8 cellular contexts compared by ENCODE assay signal in genomic region chr17:56786989-56787482, GRCh38. TPM values are rescaled to one million over a fixed set of nuclear protein-coding genes. Genes with fewer than 3 reads are reported as not detected.
DNase-seq lines count a peak whose midpoint lies in the region; ATAC-seq and TF ChIP-seq lines count a peak whose summit lies in the region.

No MANE protein-coding gene starts in this region.

- peaks cover 1 to 18% (median 10%) of the 10 kb centered on the region in 4 donors for H3K4me1 Mint-ChIP-seq in naive thymus-derived CD8-positive, alpha-beta T cell

- no peaks in the 10 kb centered on the region for H3K27me3 ChIP-seq in SK-N-SH (ENCODE audit: insufficient read depth)
- peaks cover 10% of the 10 kb centered on the region for H3K27me3 ChIP-seq in adrenal gland

- H3K9me2 ChIP-seq in SK-N-SH: no peaks in the 10 kb centered on the region

- no peaks in the 10 kb centered on the region for H3K36me3 ChIP-seq in SK-N-SH (replicated peaks in 1 of 2; ENCODE audit: control insufficient read depth in 1 of 2, insufficient read depth in 2 of 2, low read length in 1 of 2)
- H3K36me3 ChIP-seq in adrenal gland (replicated peaks in 1 of 2): no peaks in the 10 kb centered on the region

- peaks cover 0 to 2% (median 0%) of the 10 kb centered on the region in 5 donors for H3K27me3 Mint-ChIP-seq in naive thymus-derived CD8-positive, alpha-beta T cell

- 19% methylated on average over 7 of the region's 7 CpGs for WGBS in SK-N-SH (ENCODE audit: low lambda C conversion rate)
- WGBS in adrenal gland, 4 donors: 22 to 36% (median 34%) methylated on average over 7 of the region's 7 CpGs

- H3K27ac Mint-ChIP-seq in naive thymus-derived CD8-positive, alpha-beta T cell: peak overlapping the region in 4 of 10 donors; percentile 41 to 86 (median 66)

- H3K4me3 Mint-ChIP-seq in naive thymus-derived CD8-positive, alpha-beta T cell: peak overlapping the region in 4 of 10 donors; percentile 7 to 53 (median 20)

- DNase-seq in activated T-cell treated with anti-CD3 and anti-CD28 coated beads for 1 hour (ENCODE audit: low read depth) (peak; percentile 17), SK-N-SH (no peak), adrenal gland (peak in 6 of 7 donors; percentile 57 to 80 (median 74)), GM10248 (ENCODE audit: extremely low spot score) (no peak), cerebellar cortex (ENCODE audit: low spot score) (no peak)
- DNase-seq in activated T-cell treated with anti-CD3 and anti-CD28 coated beads, Interleukin-2, amount 50 U/mL, for 1 hour: no peak
- DNase-seq in naive thymus-derived CD8-positive, alpha-beta T cell: peak in 1 of 10 donors; percentile 8

- H3K4me3 ChIP-seq in SK-N-SH (ENCODE audit: low read depth in 2 of 2, low read length in 1 of 2): 0 out of 4 replicates have a peak overlapping the region, but pooled peaks of 1 of the 2 experiments have one; percentile 9
- H3K4me3 ChIP-seq in adrenal gland: no peak overlapping the region

- no peak overlapping the region for H3K9ac ChIP-seq in SK-N-SH

- peaks cover 4 to 7% of the 10 kb centered on the region in 2 experiments; a peak in 2 of 4 replicates for H3K4me1 ChIP-seq in SK-N-SH (ENCODE audit: control insufficient read depth in 1 of 2, insufficient read depth in 2 of 2, low read depth in 1 of 2, low read length in 1 of 2)
- H3K4me1 ChIP-seq in adrenal gland (replicated peaks in 1 of 2): no peaks in the 10 kb centered on the region

- no peak for TF ChIP-seq CTCF in SK-N-SH (IDR thresholded peaks at IDR 0.05)
- TF ChIP-seq CTCF in adrenal gland (IDR thresholded peaks at IDR 0.05): no peak
- TF ChIP-seq CTCF in GM10248 (IDR thresholded peaks at IDR 0.05; ENCODE audit: control extremely low read depth, extremely low read depth, low read depth, missing control alignments): no peak

- peak; percentile 40 to 97; a peak in 2 of 4 replicates for TF ChIP-seq EP300 in SK-N-SH (IDR thresholded peaks at IDR 0.05; ENCODE audit: borderline replicate concordance in 1 of 2, low read depth in 1 of 2, low read length in 1 of 2)

- no peak for TF ChIP-seq RAD21 in SK-N-SH (IDR thresholded peaks at IDR 0.05; ENCODE audit: low read length)

- POLR2A ChIA-PET in SK-N-SH (lab: Yijun Ruan, JAX): no interaction called here
- POLR2A ChIA-PET in naive thymus-derived CD8-positive, alpha-beta T cell (lab: Charles Lee): interaction anchor here (1.0 to 3.4 kb wide), 2 partner anchors 71 to 193 kb away, joined by 3 to 8 read pairs; partner anchors contain the start of gene NOG
- POLR2A ChIA-PET in GM10248 (lab: Yijun Ruan, JAX): no interaction called here

- H3K9me3 ChIP-seq in SK-N-SH (no peaks in the 10 kb centered on the region), adrenal gland (replicated peaks in 1 of 3) (no peaks in the 10 kb centered on the region)

- intact Hi-C loops in adrenal gland (cut with DNase I): no loop called here

- H3K9me3 Mint-ChIP-seq in naive thymus-derived CD8-positive, alpha-beta T cell: peaks cover 0 to 4% (median 0%) of the 10 kb centered on the region in 9 donors

- peak; percentile 69 for ATAC-seq in HG03139 (IDR thresholded peaks at IDR 0.05; ENCODE audit: unreplicated experiment)
- peak; percentile 43 to 78 for ATAC-seq in naive thymus-derived CD8-positive, alpha-beta T cell

- CTCF ChIA-PET in SK-N-SH (lab: Yijun Ruan, JAX): interaction anchor here (0.6 to 0.7 kb wide), 2 partner anchors 13 to 96 kb away, joined by 3 read pairs; no protein-coding TSS in a partner anchor
- CTCF ChIA-PET in GM10248 (lab: Yijun Ruan, JAX): interaction anchor here (2.4 kb wide), 1 partner anchor 71 kb away, joined by 8 read pairs; no protein-coding TSS in a partner anchor

- no peak overlapping the region for H2AFZ ChIP-seq in SK-N-SH (ENCODE audit: low read depth)

- no peaks in the 10 kb centered on the region for H4K20me1 ChIP-seq in SK-N-SH (ENCODE audit: insufficient read depth)

- peaks cover 8% of the 10 kb centered on the region for H3F3A ChIP-seq in SK-N-SH (replicated peaks; ENCODE audit: insufficient read depth)

- TF ChIP-seq POLR2A in adrenal gland (IDR thresholded peaks at IDR 0.05): no peak

- no peaks in the 10 kb centered on the region for H3K79me2 ChIP-seq in SK-N-SH (ENCODE audit: insufficient read depth)

- peaks cover under 1 to 9% (median 1%) of the 10 kb centered on the region in 3 donors for H3K36me3 Mint-ChIP-seq in naive thymus-derived CD8-positive, alpha-beta T cell

- H3K27ac ChIP-seq in SK-N-SH (ENCODE audit: low read depth in 2 of 2, low read length in 1 of 2): peak overlapping the region in 1 of 2 experiments; percentile 43; a peak in 2 of 4 replicates
- H3K27ac ChIP-seq in adrenal gland: peak overlapping the region in 1 of 5 donors; percentile 63

- H3K4me2 ChIP-seq in SK-N-SH: peak overlapping the region; percentile 49

TF ChIP-seq in SK-N-SH, 30 proteins besides CTCF, POLR2A, EP300 and RAD21 (continues in another document):
- TF ChIP-seq RFX5 (IDR thresholded peaks at IDR 0.05; ENCODE audit: low read length): no peak
- TF ChIP-seq MEF2A (IDR thresholded peaks at IDR 0.05; ENCODE audit: borderline replicate concordance, low read depth): peak; percentile 93
- no peak for TF ChIP-seq EZH2phosphoT487 (IDR thresholded peaks at IDR 0.05; ENCODE audit: borderline replicate concordance, low read depth)
- TF ChIP-seq JUND (IDR thresholded peaks at IDR 0.05): peak; percentile 99
- peak; percentile 57 for TF ChIP-seq REST (IDR thresholded peaks at IDR 0.05; ENCODE audit: low read depth, low read length)
- TF ChIP-seq FOXM1 (IDR thresholded peaks at IDR 0.05; ENCODE audit: low read depth): peak; percentile 64; the same call in 1 of the 2 replicates
- TF ChIP-seq FOXJ3 (CRISPR knock-in tag; IDR thresholded peaks at IDR 0.05): no peak
- peak; percentile 98 for TF ChIP-seq PBX3 (IDR thresholded peaks at IDR 0.05)
- TF ChIP-seq TCF12 (IDR thresholded peaks at IDR 0.05): peak; percentile 98
- no peak for TF ChIP-seq USF2 (IDR thresholded peaks at IDR 0.05; ENCODE audit: borderline replicate concordance, low read depth, low read length)

RNA-seq across cellular contexts. Expression of gene C17orf67, which starts 46.7 kb away (rescaled TPM):
- 1.6 and 1.7 TPM in 2 replicates for polyA plus RNA-seq in SK-N-SH (2012; rRNA removed)
- polyA plus RNA-seq in SK-N-SH (2012; cell fraction: cytosol; rRNA removed): 1.6 and 1.9 TPM in 2 replicates
- 3.7 and 5.1 TPM in 2 replicates for polyA plus RNA-seq in SK-N-SH (2012; cell fraction: nucleus; rRNA removed)
- total RNA-seq in adrenal gland: under 1 TPM in 6 of 8 donors, not detected in 2; 0.37 to 0.92 (median 0.56) TPM
- 1 to 10 TPM in 2 of 3 donors, under 1 TPM in 1; 0.29 to 3.3 (median 1.9) TPM for polyA plus RNA-seq in adrenal gland
- 1 to 10 TPM; 8.0 to 9.5 TPM for total RNA-seq in naive thymus-derived CD8-positive, alpha-beta T cell
- 1 to 10 TPM; 1.5 to 2.2 (median 1.6) TPM for polyA plus RNA-seq in naive thymus-derived CD8-positive, alpha-beta T cell

RNA-seq across cellular contexts. Expression of gene DGKE, which starts 46.9 kb away (rescaled TPM):
- polyA plus RNA-seq in SK-N-SH (2012; rRNA removed) (2.4 and 2.8 TPM in 2 replicates), adrenal gland (1 to 10 TPM; 1.7 to 5.1 (median 1.9) TPM)
- 1.9 and 2.0 TPM in 2 replicates for polyA plus RNA-seq in SK-N-SH (2012; cell fraction: cytosol; rRNA removed)
- 13.8 and 15.7 TPM in 2 replicates for polyA plus RNA-seq in SK-N-SH (2012; cell fraction: nucleus; rRNA removed)
- total RNA-seq in adrenal gland: 1 to 10 TPM in 7 of 8 donors, under 1 TPM in 1; 0.97 to 8.4 (median 3.8) TPM
- total RNA-seq in naive thymus-derived CD8-positive, alpha-beta T cell: 10 to 100 TPM; 40.0 to 45.8 TPM
- polyA plus RNA-seq in naive thymus-derived CD8-positive, alpha-beta T cell: 1 to 10 TPM; 3.8 to 4.7 (median 4.1) TPM

Comparison
In these comparisons a context has a peak if more than half of its experiments do, and no peak if none do; other contexts are left out.
1. DNase-seq: peak in activated T-cell treated with anti-CD3 and anti-CD28 coated beads for 1 hour (single experiment) and adrenal gland (6 of 7); none in activated T-cell treated with anti-CD3 and anti-CD28 coated beads, Interleukin-2, amount 50 U/mL, for 1 hour (single experiment), SK-N-SH (single experiment), GM10248 (single experiment) and cerebellar cortex (single experiment).